In genomic region chr3:37971467-37971866, GRCh38 we compare ENCODE assay signal across 22 cellular contexts.
"Had no signal": no experiment of that assay in that cellular context is flagged by ENCODE, and none has a peak within 500 bp of the region (broad histone marks: within the 10 kb centered on the region; RNA-seq: fewer than 3 reads in every experiment).

No MANE protein-coding gene starts in this region.

- H3K9me3 ChIP-seq: body of pancreas, esophagus muscularis mucosa, heart right ventricle, lower lobe of right lung, ovary, psoas muscle, transverse colon, vagina had no signal

- H3K4me3 ChIP-seq: body of pancreas, esophagus muscularis mucosa, heart right ventricle, lower lobe of right lung, ovary, psoas muscle, transverse colon, vagina had no signal

- H3K27ac ChIP-seq: body of pancreas, esophagus muscularis mucosa, heart right ventricle, lower lobe of right lung, ovary, psoas muscle, transverse colon, vagina had no signal

- H3K36me3 ChIP-seq: ovary had no signal

- DNase-seq: activated B cell treated with CpG ODN at 0.5 μM for 24 hours; activated CD4-positive, alpha-beta memory T cell treated with anti-CD3 and anti-CD28 coated beads, Interleukin-2, amount 10 ng/mL, durations not matched to agents 7 days and 5 days; activated CD4-positive, alpha-beta T cell treated with anti-CD3 and anti-CD28 coated beads for 48 hours; activated naive CD4-positive, alpha-beta T cell treated with Interleukin-2 at 50 U/mL for 16 hours; activated naive CD8-positive, alpha-beta T cell treated with anti-CD3 and anti-CD28 coated beads, Interleukin-2, amount 10 ng/mL, durations not matched to agents 7 days and 5 days; activated T-cell treated with anti-CD3 and anti-CD28 coated beads, Interleukin-2, amount 50 U/mL, for 24 hours; effector memory CD4-positive, alpha-beta T cell; heart right ventricle; immature natural killer cell; left cardiac atrium; lower lobe of right lung; natural killer cell; ovary; psoas muscle; right cardiac atrium; small intestine; stimulated activated CD4-positive, alpha-beta T cell treated with anti-CD3 and anti-CD28 coated beads, Interleukin-15, amount 100 ng/mL, for 24 hours; stimulated activated CD4-positive, alpha-beta T cell treated with anti-CD3 and anti-CD28 coated beads, Interleukin-2, amount 100 ng/mL, for 48 hours; transverse colon had no signal

- H3K4me1 ChIP-seq: psoas muscle had no signal

- H3K27me3 ChIP-seq: body of pancreas, esophagus muscularis mucosa, heart right ventricle, ovary, transverse colon, vagina had no signal

- ATAC-seq: body of pancreas, heart right ventricle, left cardiac atrium, lower lobe of right lung, natural killer cell, psoas muscle, right cardiac atrium had no signal
